8 cellular contexts compared by ENCODE assay signal in the genomic region with DNA sequence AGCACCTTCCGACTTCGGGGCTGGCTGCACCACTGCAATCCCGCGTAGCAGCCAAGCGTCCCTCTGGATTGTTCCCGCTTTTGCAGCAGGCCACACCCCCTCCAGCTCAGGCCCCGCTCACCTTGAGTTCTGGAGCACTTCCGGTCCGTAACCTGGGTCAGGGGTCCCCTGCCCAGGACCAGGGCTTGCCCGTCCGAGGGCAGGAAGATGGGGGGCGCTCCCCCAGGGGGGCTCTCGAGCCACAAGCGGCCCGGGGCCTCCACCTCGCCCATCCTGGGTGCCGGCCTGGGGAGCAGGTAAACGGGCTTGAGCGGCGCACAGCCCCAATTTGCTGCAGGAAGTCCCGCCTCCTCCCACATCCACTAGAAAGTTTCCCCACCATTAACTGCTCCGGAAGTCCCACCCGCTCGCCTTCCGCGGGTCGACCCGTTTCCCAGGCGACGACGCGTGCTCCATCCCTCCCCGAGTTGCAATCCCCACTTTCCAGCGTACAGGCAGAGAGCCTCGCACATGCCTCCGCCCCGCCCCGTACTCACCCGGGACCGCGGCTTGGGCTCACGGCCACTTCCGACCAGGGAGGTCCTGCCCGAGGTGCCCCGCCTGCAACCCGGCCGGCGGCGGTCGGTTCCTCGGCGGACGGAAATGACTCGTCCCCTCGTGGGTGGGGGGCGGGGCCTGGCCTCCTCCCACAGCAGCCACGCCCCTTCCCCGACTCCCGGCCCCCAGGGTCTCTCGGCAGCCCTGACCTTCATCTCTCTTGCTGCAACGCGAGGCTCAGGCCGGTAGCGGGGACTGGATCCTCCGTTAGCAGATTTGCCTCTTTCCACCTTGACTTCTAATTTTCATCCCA. TPM values are rescaled to one million over a fixed set of nuclear protein-coding genes. Genes with fewer than 3 reads are reported as not detected.
DNase-seq lines count a peak whose midpoint lies in the region; ATAC-seq and TF ChIP-seq lines count a peak whose summit lies in the region.

Gene PNKP (minus strand): TSS at position 644 of the 850 bp plus-strand sequence. CDS start 372 bp downstream, at position 272.

- H3K4me3 Mint-ChIP-seq in activated T-cell treated with anti-CD3 and anti-CD28 coated beads, Interleukin-2, amount 50 U/mL, for 4 hours = peak within 1 kb of the TSS; percentile 97

- H3K9me3 ChIP-seq in Karpas-422 (ENCODE audit: low read length) (no peaks in the 10 kb centered on the region), Peyer's patch (no peaks in the 10 kb centered on the region), muscle layer of duodenum (ENCODE audit: control insufficient read depth in 1 of 2, low read length in 2 of 2) (no peaks in the 10 kb centered on the region)

- peak within 1 kb of the TSS; percentile 88 for H3K4me3 ChIP-seq in Karpas-422 (ENCODE audit: low read length)
- H3K4me3 ChIP-seq in Peyer's patch = peak within 1 kb of the TSS; percentile 57 to 89 (median 69)
- peak within 1 kb of the TSS; percentile 76 to 82 for H3K4me3 ChIP-seq in muscle layer of duodenum (ENCODE audit: low read depth in 1 of 2, low read length in 2 of 2)

- peaks cover 31% of the 10 kb centered on the region for H3K79me2 ChIP-seq in Karpas-422 (ENCODE audit: low read length)

- H3K27ac ChIP-seq in Karpas-422 (ENCODE audit: low read length) = peak within 1 kb of the TSS; percentile 80
- peak within 1 kb of the TSS; percentile 85 to 93 (median 91) for H3K27ac ChIP-seq in Peyer's patch
- peak within 1 kb of the TSS; percentile 91 for H3K27ac ChIP-seq in muscle layer of duodenum (ENCODE audit: low read length)

- peak within 1 kb of the TSS; percentile 90 for H3K4me2 ChIP-seq in Karpas-422 (ENCODE audit: low read depth, low read length, poor library complexity, severe bottlenecking)

- H3K9me3 Mint-ChIP-seq in activated T-cell treated with anti-CD3 and anti-CD28 coated beads, Interleukin-2, amount 50 U/mL, for 4 hours = no peaks in the 10 kb centered on the region

- ATAC-seq in GM21619 (IDR thresholded peaks at IDR 0.05; ENCODE audit: unreplicated experiment) = peak; percentile 33
- ATAC-seq in activated T-cell treated with anti-CD3 and anti-CD28 coated beads, Interleukin-2, amount 50 U/mL, for 4 hours = peak; percentile 61 to 62
- peak; percentile 68 for ATAC-seq in esophagus mucosa

- H3K27me3 ChIP-seq in Karpas-422 (ENCODE audit: low read length) (no peaks in the 10 kb centered on the region), Peyer's patch (no peaks in the 10 kb centered on the region), muscle layer of duodenum (ENCODE audit: low read depth, low read length) (no peaks in the 10 kb centered on the region)

- H3K36me3 Mint-ChIP-seq in activated T-cell treated with anti-CD3 and anti-CD28 coated beads, Interleukin-2, amount 50 U/mL, for 4 hours (ENCODE audit: insufficient read depth) = peaks cover 16% of the 10 kb centered on the region

- peak; percentile 56 to 68 for TF ChIP-seq POLR2A in Peyer's patch (IDR thresholded peaks at IDR 0.05)

- peak within 1 kb of the TSS; percentile 79 for H3K9ac ChIP-seq in Karpas-422 (ENCODE audit: low read length)

- H2AFZ ChIP-seq in Karpas-422 (ENCODE audit: low read length) = peak within 1 kb of the TSS; percentile 60; the same call in 1 of the 2 replicates

- H3K9me2 ChIP-seq in Karpas-422 (replicated peaks; ENCODE audit: insufficient read depth, low read length) = no peaks in the 10 kb centered on the region

- DNase-seq in DMS 273 (lab: John Stamatoyannopoulos, UW; ENCODE audit: unreplicated experiment) (peak; percentile 99), Karpas-422 (peak; percentile 98), Peyer's patch (peak; percentile 89 to 95 (median 94))
- peak; percentile 83 for DNase-seq in activated T-cell treated with anti-CD3 and anti-CD28 coated beads, Interleukin-2, amount 50 U/mL, for 4 hours
- DNase-seq in stimulated activated CD8-positive, alpha-beta memory T cell treated with anti-CD3 and anti-CD28 coated beads, Interleukin-7, amount 100 ng/mL, for 4 hours (ENCODE audit: low read depth in 2 of 2) = peak; percentile 81 to 84

- H3K27me3 Mint-ChIP-seq in activated T-cell treated with anti-CD3 and anti-CD28 coated beads, Interleukin-2, amount 50 U/mL, for 4 hours (ENCODE audit: low read depth) = no peaks in the 10 kb centered on the region

- H3K4me1 Mint-ChIP-seq in activated T-cell treated with anti-CD3 and anti-CD28 coated beads, Interleukin-2, amount 50 U/mL, for 4 hours (ENCODE audit: low read depth) = peaks cover 50% of the 10 kb centered on the region

- H3K4me1 ChIP-seq in Karpas-422 (ENCODE audit: low read length) (peaks cover 49% of the 10 kb centered on the region), Peyer's patch (peaks cover 4 to 45% (median 24%) of the 10 kb centered on the region in 4 donors), muscle layer of duodenum (ENCODE audit: control insufficient read depth in 1 of 2, insufficient read depth in 2 of 2, low read length in 2 of 2) (peaks cover 6 to 37% of the 10 kb centered on the region in 2 donors)

- TF ChIP-seq CTCF in Peyer's patch (IDR thresholded peaks at IDR 0.05) = no peak

- peaks cover 29% of the 10 kb centered on the region for H4K20me1 ChIP-seq in Karpas-422 (ENCODE audit: insufficient read depth, low read depth, low read length)

- H3K36me3 ChIP-seq in Karpas-422 (ENCODE audit: insufficient read depth, low read length) (peaks cover 21% of the 10 kb centered on the region), Peyer's patch (peaks cover 0 to 26% (median 0%) of the 10 kb centered on the region in 3 donors), muscle layer of duodenum (ENCODE audit: control insufficient read depth in 1 of 2, insufficient read depth in 2 of 2, low read length in 2 of 2) (peaks cover 13% of the 10 kb centered on the region in 2 donors)

RNA-seq across cellular contexts. Expression of gene PNKP, which starts in this region (rescaled TPM):
- total RNA-seq in Karpas-422 (2014; rRNA removed; shearing (Covaris generic); ENCODE audit: low replicate concordance) = 49.4 and 101 TPM in 2 replicates
- total RNA-seq in Peyer's patch = 100 to 1,000 TPM in 3 of 4 donors, 10 to 100 TPM in 1; 58.7 to 235 (median 118) TPM
- 100 to 1,000 TPM; 110 to 120 (median 110) TPM for total RNA-seq in activated T-cell treated with anti-CD3 and anti-CD28 coated beads, Interleukin-2, amount 50 U/mL, for 4 hours
- total RNA-seq in esophagus mucosa = 29.2 TPM

Comparison
In these comparisons a context has a peak if more than half of its experiments do, and no peak if none do; other contexts are left out.
1. Peak in every context shown above with its lines: DNase-seq, ATAC-seq, H3K4me3 ChIP-seq and H3K27ac ChIP-seq.